In the genomic region with DNA sequence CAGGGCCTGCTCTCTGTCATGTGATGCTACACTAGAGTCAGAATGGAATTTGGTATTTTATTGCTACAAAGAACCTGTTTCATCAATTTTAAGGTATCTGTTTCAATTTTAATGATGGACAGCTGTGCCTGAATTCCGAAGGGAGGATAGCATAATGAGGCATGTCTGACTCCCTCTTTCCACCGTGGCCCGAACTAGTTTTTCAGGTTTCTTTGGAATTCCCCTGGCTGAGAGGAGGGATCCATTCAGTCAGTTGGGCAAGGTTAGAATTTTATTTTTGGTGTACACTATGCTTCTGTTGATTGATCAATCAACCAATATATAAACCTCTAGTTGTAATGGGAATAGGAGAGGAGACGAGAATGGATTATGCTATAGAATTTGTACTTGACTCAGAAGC, we compare ENCODE assay signal across 15 cellular contexts.
"Had no signal": no experiment of that assay in that cellular context is flagged by ENCODE, and none has a peak within 500 bp of the region (broad histone marks: within the 10 kb centered on the region; RNA-seq: fewer than 3 reads in every experiment).

No MANE protein-coding gene starts in this region.

- H3K27ac Mint-ChIP-seq: natural killer cell; stimulated activated naive B cell treated with anti-CD40 and anti-IgM and Interleukin-4, amounts not matched to agents 10 μg/mL and 1 μg/mL and 100 μg/mL, for 72 hours; stimulated activated naive CD8-positive, alpha-beta T cell treated with anti-CD3 and anti-CD28 coated beads, Interleukin-15, amount 100 ng/mL, for 72 hours had no signal

- H3K9me3 Mint-ChIP-seq: stimulated activated naive CD8-positive, alpha-beta T cell treated with anti-CD3 and anti-CD28 coated beads, Interleukin-15, amount 100 ng/mL, for 72 hours had no signal

- H3K4me1 Mint-ChIP-seq: natural killer cell; neural crest cell; stimulated activated naive B cell treated with anti-CD40 and anti-IgM and Interleukin-4, amounts not matched to agents 10 μg/mL and 1 μg/mL and 100 μg/mL, for 72 hours; stimulated activated naive CD8-positive, alpha-beta T cell treated with anti-CD3 and anti-CD28 coated beads, Interleukin-15, amount 100 ng/mL, for 72 hours had no signal

- ATAC-seq: gastrocnemius medialis; left lobe of liver; natural killer cell; sciatic nerve; stimulated activated naive B cell treated with anti-CD40 and anti-IgM and Interleukin-4, amounts not matched to agents 10 μg/mL and 1 μg/mL and 100 μg/mL, for 72 hours; stimulated activated naive CD8-positive, alpha-beta T cell treated with anti-CD3 and anti-CD28 coated beads, Interleukin-15, amount 100 ng/mL, for 72 hours had no signal

- H3K4me1 ChIP-seq: colonic mucosa, gastrocnemius medialis, testis, tibial nerve had no signal

- H3K27ac ChIP-seq: colonic mucosa, gastrocnemius medialis, hepatocyte, testis, tibial nerve had no signal

- H3K4me3 ChIP-seq: colonic mucosa, gastrocnemius medialis, hepatocyte, testis, tibial nerve had no signal

- DNase-seq: colonic mucosa; dermis blood vessel endothelial cell; gastrocnemius medialis; natural killer cell; posterior cingulate gyrus; stimulated activated CD4-positive, alpha-beta T cell treated with anti-CD3 and anti-CD28 coated beads, Interleukin-2, amount 100 ng/mL, for 24 hours; stimulated activated CD4-positive, alpha-beta T cell treated with anti-CD3 and anti-CD28 coated beads, Interleukin-4, amount 100 ng/mL, for 4 hours; stimulated activated naive B cell treated with anti-CD40 and anti-IgM and Interleukin-4, amounts not matched to agents 10 μg/mL and 1 μg/mL and 100 μg/mL, for 72 hours; stimulated activated naive CD8-positive, alpha-beta T cell treated with anti-CD3 and anti-CD28 coated beads, Interleukin-15, amount 100 ng/mL, for 72 hours; testis had no signal

- H2AFZ ChIP-seq: hepatocyte had no signal

- H3K27me3 Mint-ChIP-seq: stimulated activated naive B cell treated with anti-CD40 and anti-IgM and Interleukin-4, amounts not matched to agents 10 μg/mL and 1 μg/mL and 100 μg/mL, for 72 hours; stimulated activated naive CD8-positive, alpha-beta T cell treated with anti-CD3 and anti-CD28 coated beads, Interleukin-15, amount 100 ng/mL, for 72 hours had no signal

- H3K36me3 ChIP-seq: colonic mucosa, gastrocnemius medialis, tibial nerve had no signal

- H3K36me3 Mint-ChIP-seq: natural killer cell; stimulated activated naive B cell treated with anti-CD40 and anti-IgM and Interleukin-4, amounts not matched to agents 10 μg/mL and 1 μg/mL and 100 μg/mL, for 72 hours had no signal

- H3K9me3 ChIP-seq: colonic mucosa, gastrocnemius medialis, testis, tibial nerve had no signal

- H3K4me3 Mint-ChIP-seq: natural killer cell; neural crest cell; stimulated activated naive B cell treated with anti-CD40 and anti-IgM and Interleukin-4, amounts not matched to agents 10 μg/mL and 1 μg/mL and 100 μg/mL, for 72 hours; stimulated activated naive CD8-positive, alpha-beta T cell treated with anti-CD3 and anti-CD28 coated beads, Interleukin-15, amount 100 ng/mL, for 72 hours had no signal

- H3K4me2 ChIP-seq: hepatocyte had no signal

- H3K27me3 ChIP-seq: colonic mucosa, gastrocnemius medialis, hepatocyte, testis, tibial nerve had no signal

- H3K79me2 ChIP-seq: hepatocyte had no signal
